ENCODE assay signal across 1 cellular context in genomic region chr9:137435980-137436760, GRCh38.
TF ChIP-seq lines count a peak whose summit lies in the region.

No MANE protein-coding gene starts in this region.

TF ChIP-seq in K562, 482 proteins besides CTCF, POLR2A, EP300 and RAD21 (continued from another document and continues in another):
- TF ChIP-seq SFPQ (IDR thresholded peaks at IDR 0.05; ENCODE audit: low read depth, low read length): no peak
- TF ChIP-seq CC2D1A (IDR thresholded peaks at IDR 0.05): no peak
- no peak for TF ChIP-seq MED1 (CRISPR knock-in tag; IDR thresholded peaks at IDR 0.05; ENCODE audit: borderline replicate concordance)
- 0 out of 2 replicates have a peak, but pooled peaks have one; percentile 12 for TF ChIP-seq TCF3 (CRISPR knock-in tag; IDR thresholded peaks at IDR 0.05)
- no peak for TF ChIP-seq TCF15 (CRISPR knock-in tag; IDR thresholded peaks at IDR 0.05)
- TF ChIP-seq ZFX (CRISPR knock-in tag; IDR thresholded peaks at IDR 0.05): peak; percentile 80
- TF ChIP-seq NFIC (IDR thresholded peaks at IDR 0.05): peak; percentile 86
- no peak for TF ChIP-seq ZNF785 (CRISPR knock-in tag; IDR thresholded peaks at IDR 0.05)
- no peak; the same call in 1 of the 2 replicates for TF ChIP-seq ZBTB7A (IDR thresholded peaks at IDR 0.05; ENCODE audit: borderline replicate concordance, control insufficient read depth, low read depth, low read length)
- no peak for TF ChIP-seq ZNF197 (CRISPR knock-in tag; IDR thresholded peaks at IDR 0.05; ENCODE audit: low read depth)
- no peak for TF ChIP-seq DLX4 (CRISPR knock-in tag; IDR thresholded peaks at IDR 0.05)
- TF ChIP-seq SAP30 (IDR thresholded peaks at IDR 0.05; ENCODE audit: borderline replicate concordance, insufficient read depth, low read depth, low read length, poor library complexity, severe bottlenecking): peak; percentile 9
- no peak for TF ChIP-seq PBX2 (CRISPR knock-in tag; IDR thresholded peaks at IDR 0.05; ENCODE audit: low read depth)
- TF ChIP-seq PBX2 (tag; conservative IDR thresholded peaks at IDR 0.05; ENCODE audit: low read depth): no peak
- TF ChIP-seq ZNF224 (CRISPR knock-in tag; IDR thresholded peaks at IDR 0.05): no peak
- no peak for TF ChIP-seq TRIM25 (IDR thresholded peaks at IDR 0.05; ENCODE audit: borderline replicate concordance)
- TF ChIP-seq ZBTB5 (IDR thresholded peaks at IDR 0.05): no peak
- TF ChIP-seq MLLT1 (IDR thresholded peaks at IDR 0.05): no peak
- peak; percentile 95 for TF ChIP-seq ATF3 (IDR thresholded peaks at IDR 0.05)
- TF ChIP-seq ATF3 (CRISPR knock-in tag; conservative IDR thresholded peaks at IDR 0.05): peak; percentile 96
- TF ChIP-seq ZC3H4 (CRISPR knock-in tag; IDR thresholded peaks at IDR 0.05; ENCODE audit: borderline replicate concordance): no peak
- no peak for TF ChIP-seq CREB3 (tag; conservative IDR thresholded peaks at IDR 0.05; ENCODE audit: low read depth)
- TF ChIP-seq MTF1 (CRISPR knock-in tag; IDR thresholded peaks at IDR 0.05; ENCODE audit: borderline replicate concordance): no peak
- TF ChIP-seq ATF2 (CRISPR knock-in tag; IDR thresholded peaks at IDR 0.05): no peak
- no peak for TF ChIP-seq SIN3A (IDR thresholded peaks at IDR 0.05; ENCODE audit: borderline replicate concordance in 2 of 2, control insufficient read depth in 1 of 2, low read depth in 2 of 2, low read length in 2 of 2)
- no peak for TF ChIP-seq POLR3G (IDR thresholded peaks at IDR 0.05; ENCODE audit: extremely low read depth, insufficient read length, insufficient replicate concordance)
- no peak for TF ChIP-seq PTRF (tag; IDR thresholded peaks at IDR 0.05)
- no peak for TF ChIP-seq HOXB6 (CRISPR knock-in tag; IDR thresholded peaks at IDR 0.05; ENCODE audit: borderline replicate concordance)
- no peak for TF ChIP-seq NFE2L1 (tag; IDR thresholded peaks at IDR 0.05; ENCODE audit: borderline replicate concordance, low read depth)
- no peak for TF ChIP-seq ZNF23 (CRISPR knock-in tag; IDR thresholded peaks at IDR 0.05)
- TF ChIP-seq POLR2B (IDR thresholded peaks at IDR 0.05; ENCODE audit: low read depth, partially characterized antibody): no peak
- TF ChIP-seq BHLHE40 (IDR thresholded peaks at IDR 0.05; ENCODE audit: low read length): peak; percentile 63
- TF ChIP-seq CEBPZ (IDR thresholded peaks at IDR 0.05; ENCODE audit: borderline replicate concordance, low read depth, low read length): no peak
- TF ChIP-seq ZBTB26 (CRISPR knock-in tag; IDR thresholded peaks at IDR 0.05): no peak
- no peak for TF ChIP-seq HNRNPUL1 (IDR thresholded peaks at IDR 0.05; ENCODE audit: low read length)
- TF ChIP-seq L3MBTL2 (IDR thresholded peaks at IDR 0.05): no peak
- no peak for TF ChIP-seq ZNF311 (CRISPR knock-in tag; IDR thresholded peaks at IDR 0.05)
